8 cellular contexts compared by ENCODE assay signal in genomic region chr3:49689046-49689886, GRCh38. TPM values are rescaled to one million over a fixed set of nuclear protein-coding genes. Genes with fewer than 3 reads are reported as not detected.
A peak's percentile ranks its signal among the peaks of the same experiment; 100 is the strongest.
DNase-seq lines count a peak whose midpoint lies in the region; ATAC-seq, FAIRE-seq and TF ChIP-seq lines count a peak whose summit lies in the region.

Gene MST1 (minus strand): TSS chr3:49689474. CDS start chr3:49688691, 783 bp downstream.
Gene RNF123 (plus strand): TSS chr3:49689557. CDS start chr3:49691166, 1,609 bp downstream.

- H3K4me3 ChIP-seq in HEK293 (ENCODE audit: low read depth, low read length): peak within 1 kb of the TSS; percentile 65
- peak within 1 kb of the TSS; percentile 95 for H3K4me3 ChIP-seq in PC-9
- H3K4me3 ChIP-seq in psoas muscle: peak within 1 kb of the TSS; percentile 98

- peak within 1 kb of the TSS; percentile 95 for H3K27ac Mint-ChIP-seq in activated naive CD8-positive, alpha-beta T cell

- DNase-seq in ELR (ENCODE audit: low read depth): peak; percentile 89
- DNase-seq in PC-9: peak; percentile 61 to 88
- peak; percentile 95 for DNase-seq in cardiac septum (ENCODE audit: low spot score)
- DNase-seq in psoas muscle: peak; percentile 93 to 97
- peak; percentile 92 for DNase-seq in urothelium cell line (ENCODE audit: low spot score)
- no peak for DNase-seq in NCI-H446 treated with DMSO at 0.1 percent for 48 hours (lab: John Stamatoyannopoulos, UW)

- H4K20me1 ChIP-seq in PC-9 (ENCODE audit: insufficient read depth): no peaks in the 10 kb centered on the region

- no peaks in the 10 kb centered on the region for H3K36me3 Mint-ChIP-seq in activated naive CD8-positive, alpha-beta T cell

- H3F3A ChIP-seq in PC-9 (ENCODE audit: insufficient read depth, low read depth): no peaks in the 10 kb centered on the region

- H3K4me3 Mint-ChIP-seq in activated naive CD8-positive, alpha-beta T cell: peak within 1 kb of the TSS; percentile 94

- POLR2A ChIA-PET in HEK293 (lab: Yijun Ruan, JAX): interaction anchor here (1.4 kb wide), 1 partner anchor 9 kb away, joined by 4 read pairs; no protein-coding TSS in a partner anchor
- POLR2A ChIA-PET in PC-9 (lab: Charles Lee; ENCODE audit: unreplicated experiment): no interaction called here

- peaks cover 9% of the 10 kb centered on the region; the same call in 1 of the 2 replicates for H3K79me2 ChIP-seq in PC-9 (ENCODE audit: low read depth)

- H3K27ac ChIP-seq in HEK293 (ENCODE audit: extremely low read depth, low read depth, low read length): peak within 1 kb of the TSS; percentile 71; the same call in 1 of the 2 replicates
- H3K27ac ChIP-seq in PC-9: peak within 1 kb of the TSS; percentile 21; the same call in 1 of the 2 replicates
- peak within 1 kb of the TSS; percentile 96 for H3K27ac ChIP-seq in psoas muscle

- intact Hi-C loops in PC-9 (cut with micrococcal nuclease; ENCODE audit: unreplicated experiment) (no loop called here), cardiac septum (cut with DNase I) (no loop called here), psoas muscle (cut with DNase I) (no loop called here)

- 3 to 6% (median 3%) methylated on average over 41 to 63 of the region's 63 CpGs for WGBS in psoas muscle, 3 donors

- H3K4me1 ChIP-seq in HEK293 (ENCODE audit: control insufficient read depth, insufficient read depth, low read length): no peaks in the 10 kb centered on the region
- H3K4me1 ChIP-seq in PC-9 (replicated peaks; ENCODE audit: insufficient read depth): no peaks in the 10 kb centered on the region
- H3K4me1 ChIP-seq in psoas muscle: peaks cover 48% of the 10 kb centered on the region

- BruUV-seq in PC-9 (replicated peaks; lab: Mats Ljungman, UMichigan): TSS peak; percentile 82

- no peaks in the 10 kb centered on the region for H3K9me2 ChIP-seq in PC-9 (ENCODE audit: insufficient read depth)

- no peaks in the 10 kb centered on the region for H3K27me3 Mint-ChIP-seq in activated naive CD8-positive, alpha-beta T cell

- CTCF ChIA-PET in HEK293 (lab: Yijun Ruan, JAX) (interaction anchor here (1.1 kb wide), 1 partner anchor 150 kb away, joined by 5 read pairs; no protein-coding TSS in a partner anchor), PC-9 (lab: Charles Lee) (no interaction called here)

- TF ChIP-seq CTCF in HEK293 (tag by site-specific recombination; IDR thresholded peaks at IDR 0.05) (peak; percentile 50), PC-9 (conservative IDR thresholded peaks at IDR 0.05) (no peak; the same call in 1 of the 2 replicates), psoas muscle (IDR thresholded peaks at IDR 0.05) (peak; percentile 37)

- FAIRE-seq in urothelium cell line (lab: Jason Lieb, UNC): no peak

- H3K36me3 ChIP-seq in HEK293 (ENCODE audit: control insufficient read depth in 2 of 2, insufficient read depth in 1 of 2, low read length in 2 of 2) (peaks cover 0 to 6% of the 10 kb centered on the region in 2 experiments; a peak in 1 of 3 replicates), PC-9 (ENCODE audit: low read depth) (no peaks in the 10 kb centered on the region; the same call in 1 of the 2 replicates), psoas muscle (ENCODE audit: insufficient read depth in 1 of 2, low read depth in 1 of 2) (peaks cover 0 to 12% of the 10 kb centered on the region in 2 donors)

- H3K9me3 ChIP-seq in HEK293 (ENCODE audit: control insufficient read depth, insufficient read depth, low read depth, low read length): no peaks in the 10 kb centered on the region
- H3K9me3 ChIP-seq in PC-9 (ENCODE audit: insufficient read depth, low read depth): no peaks in the 10 kb centered on the region
- no peaks in the 10 kb centered on the region for H3K9me3 ChIP-seq in psoas muscle

- peak; percentile 82 to 89 (median 84) for ATAC-seq in psoas muscle

- H3K4me2 ChIP-seq in PC-9: peak within 1 kb of the TSS; percentile 74

- H3K4me1 Mint-ChIP-seq in activated naive CD8-positive, alpha-beta T cell (ENCODE audit: low read depth): peaks cover 33% of the 10 kb centered on the region

- no peaks in the 10 kb centered on the region for H3K27me3 ChIP-seq in PC-9 (ENCODE audit: insufficient read depth, low read depth)
- no peaks in the 10 kb centered on the region for H3K27me3 ChIP-seq in psoas muscle (ENCODE audit: insufficient read depth in 3 of 3, low read length in 2 of 3)

- H3K9me3 Mint-ChIP-seq in activated naive CD8-positive, alpha-beta T cell (ENCODE audit: low read depth): no peaks in the 10 kb centered on the region

- H2AFZ ChIP-seq in PC-9: peak within 1 kb of the TSS; percentile 78

TF ChIP-seq in HEK293, 187 proteins besides CTCF, POLR2A, EP300 and RAD21 (continues in another document):
- TF ChIP-seq ZNF660 (tag by site-specific recombination; IDR thresholded peaks at IDR 0.05) (peak; percentile 45; the same call in 1 of the 2 replicates), ZBTB49 (tag by site-specific recombination; IDR thresholded peaks at IDR 0.05; ENCODE audit: low read depth) (no peak), SCRT1 (tag by site-specific recombination; IDR thresholded peaks at IDR 0.05; ENCODE audit: borderline replicate concordance) (no peak), KLF16 (tag by site-specific recombination; IDR thresholded peaks at IDR 0.05) (0 out of 2 replicates have a peak, but pooled peaks have one; percentile 50), ZNF133 (tag by site-specific recombination; IDR thresholded peaks at IDR 0.05) (no peak), PATZ1 (tag by site-specific recombination; IDR thresholded peaks at IDR 0.05) (peak; percentile 46; the same call in 1 of the 2 replicates), ZNF629 (tag by site-specific recombination; IDR thresholded peaks at IDR 0.05) (peak; percentile 26; the same call in 1 of the 2 replicates), ZBTB8A (tag by site-specific recombination; IDR thresholded peaks at IDR 0.05) (peak; percentile 61), ZNF335 (tag by site-specific recombination; conservative IDR thresholded peaks at IDR 0.05) (peak; percentile 81), KLF8 (tag by site-specific recombination; IDR thresholded peaks at IDR 0.05) (peak; percentile 51; the same call in 1 of the 2 replicates), ZXDB (tag by site-specific recombination; IDR thresholded peaks at IDR 0.05) (peak; percentile 60; the same call in 1 of the 2 replicates), SCRT2 (tag by site-specific recombination; IDR thresholded peaks at IDR 0.05) (peak; percentile 91), ZNF843 (tag by site-specific recombination; IDR thresholded peaks at IDR 0.05) (peak; percentile 31; the same call in 1 of the 2 replicates), ZNF341 (tag by site-specific recombination; IDR thresholded peaks at IDR 0.05; ENCODE audit: low read depth) (peak; percentile 61), ZBTB20 (tag by site-specific recombination; IDR thresholded peaks at IDR 0.05) (peak; percentile 67; the same call in 1 of the 2 replicates), ZNF501 (tag by site-specific recombination; IDR thresholded peaks at IDR 0.05) (peak; percentile 64; the same call in 1 of the 2 replicates), SP2 (tag by site-specific recombination; IDR thresholded peaks at IDR 0.05) (peak; percentile 43), SP7 (tag by site-specific recombination; IDR thresholded peaks at IDR 0.05) (peak; percentile 51; the same call in 1 of the 2 replicates), ZNF302 (tag by site-specific recombination; IDR thresholded peaks at IDR 0.05; ENCODE audit: low read depth) (no peak), ZBTB48 (tag by site-specific recombination; IDR thresholded peaks at IDR 0.05) (0 out of 2 replicates have a peak, but pooled peaks have one; percentile 43)

RNA-seq across cellular contexts. Expression of gene MST1, which starts in this region (rescaled TPM):
- 10.4 and 16.8 TPM in 2 replicates for total RNA-seq in PC-9 (2021)
- total RNA-seq in cardiac septum: 6.4 TPM
- total RNA-seq in psoas muscle: 1 to 10 TPM; 3.2 to 7.0 (median 4.7) TPM
- 1 to 10 TPM; 1.4 to 4.5 (median 2.0) TPM for polyA plus RNA-seq in psoas muscle

RNA-seq across cellular contexts. Expression of gene RNF123, which starts in this region (rescaled TPM):
- total RNA-seq in PC-9 (2021) (46.7 and 48.6 TPM in 2 replicates), cardiac septum (59.4 TPM), psoas muscle (100 to 1,000 TPM; 105 to 170 (median 146) TPM)
- 10 to 100 TPM; 36.1 to 89.3 (median 76.9) TPM for polyA plus RNA-seq in psoas muscle

Comparison
In these comparisons a context has a peak if more than half of its experiments do, and no peak if none do; other contexts are left out.
1. H3K27ac ChIP-seq: peak in every context shown above with its lines; median percentile 96 in psoas muscle; 71 in HEK293; 21 in PC-9.